ENCODE assay signal across 8 cellular contexts in genomic region chr2:196259507-196260481, GRCh38.
A peak's percentile ranks its signal among the peaks of the same experiment; 100 is the strongest.
DNase-seq lines count a peak whose midpoint lies in the region; ATAC-seq and TF ChIP-seq lines count a peak whose summit lies in the region.

No MANE protein-coding gene starts in this region.

- TF ChIP-seq CTCF in Caco-2 (IDR thresholded peaks at IDR 0.05; ENCODE audit: insufficient read depth in 1 of 2, low read depth in 1 of 2, low read length in 1 of 2, severe bottlenecking in 1 of 2, unreplicated experiment in 1 of 2) (no peak), OCI-LY7 (conservative IDR thresholded peaks at IDR 0.05; ENCODE audit: low read length) (no peak), mucosa of descending colon (IDR thresholded peaks at IDR 0.05) (no peak)

- H3K4me1 Mint-ChIP-seq in Caco-2 (ENCODE audit: low read depth, unreplicated experiment) = peaks cover 17% of the 10 kb centered on the region
- H3K4me1 Mint-ChIP-seq in activated naive CD8-positive, alpha-beta T cell treated with anti-CD3 and anti-CD28 coated beads, Interleukin-2, amount 50 U/mL, for 24 hours = peaks cover 77% of the 10 kb centered on the region

- peak; percentile 82 for ATAC-seq in activated naive CD8-positive, alpha-beta T cell treated with anti-CD3 and anti-CD28 coated beads, Interleukin-2, amount 50 U/mL, for 24 hours
- ATAC-seq in mucosa of descending colon (peak; percentile 32), GM18502 (IDR thresholded peaks at IDR 0.05; ENCODE audit: poor library complexity, unreplicated experiment) (no peak), GM21381 (IDR thresholded peaks at IDR 0.05; ENCODE audit: unreplicated experiment) (no peak), GM21825 (IDR thresholded peaks at IDR 0.05; ENCODE audit: unreplicated experiment) (no peak)

- H3K9me3 ChIP-seq in Caco-2 = peaks cover 11% of the 10 kb centered on the region; the same call in 1 of the 2 replicates
- H3K9me3 ChIP-seq in OCI-LY7 (ENCODE audit: low read length) = no peaks in the 10 kb centered on the region
- H3K9me3 ChIP-seq in mucosa of descending colon = no peaks in the 10 kb centered on the region

- BruUV-seq in Caco-2 (replicated peaks; lab: Mats Ljungman, UMichigan) (no TSS peak), OCI-LY7 (replicated peaks; lab: Mats Ljungman, UMichigan) (no TSS peak)

- intact Hi-C loops in Caco-2 (cut with micrococcal nuclease; ENCODE audit: unreplicated experiment) = loop anchor here (1.0 kb wide), 5 partner anchors 16 to 88 kb away; partner anchors contain the start of gene STK17B
- intact Hi-C loops in OCI-LY7 (cut with micrococcal nuclease; ENCODE audit: unreplicated experiment) = no loop called here
- intact Hi-C loops in mucosa of descending colon (cut with DNase I, micrococcal nuclease) = no loop called here

- H3K9me2 ChIP-seq in OCI-LY7 (ENCODE audit: insufficient read depth, low read length) = no peaks in the 10 kb centered on the region

- CTCF ChIA-PET in Caco-2 (lab: Charles Lee) (interaction anchor here (1.0 to 2.1 kb wide), 6 partner anchors 15 to 182 kb away, joined by 3 to 10 read pairs (median 6); partner anchors contain the start of gene STK17B), OCI-LY7 (lab: Charles Lee; ENCODE audit: unreplicated experiment) (interaction anchor here (1.4 to 1.5 kb wide), 2 partner anchors 11 to 16 kb away, joined by 3 to 8 read pairs; no protein-coding TSS in a partner anchor)

- peak overlapping the region; percentile 28 for H3K4me2 ChIP-seq in OCI-LY7 (ENCODE audit: low read length)

- peaks cover 31% of the 10 kb centered on the region for H3K4me1 ChIP-seq in Caco-2
- peaks cover 47% of the 10 kb centered on the region for H3K4me1 ChIP-seq in OCI-LY7 (ENCODE audit: insufficient read depth, low read length, poor library complexity, severe bottlenecking)
- H3K4me1 ChIP-seq in mucosa of descending colon (ENCODE audit: low read depth) = no peaks in the 10 kb centered on the region

- H3K4me3 ChIP-seq in Caco-2 (ENCODE audit: low read depth, low read length) (peak overlapping the region; percentile 36), OCI-LY7 (ENCODE audit: low read depth, low read length, poor library complexity, severe bottlenecking) (no peak overlapping the region), mucosa of descending colon (no peak overlapping the region)

- no peaks in the 10 kb centered on the region for H4K20me1 ChIP-seq in OCI-LY7 (ENCODE audit: insufficient read depth, low read length)

- no peak overlapping the region for H3K27ac ChIP-seq in OCI-LY7 (ENCODE audit: low read depth, low read length, poor library complexity, severe bottlenecking)

- peak overlapping the region; percentile 90 for H3K27ac Mint-ChIP-seq in Caco-2 (ENCODE audit: unreplicated experiment)
- H3K27ac Mint-ChIP-seq in activated naive CD8-positive, alpha-beta T cell treated with anti-CD3 and anti-CD28 coated beads, Interleukin-2, amount 50 U/mL, for 24 hours = peak overlapping the region; percentile 98

- no peaks in the 10 kb centered on the region for H3K27me3 ChIP-seq in Caco-2 (replicated peaks; ENCODE audit: control insufficient read depth, insufficient read depth, low read length)

- peak overlapping the region; percentile 51 for H2AFZ ChIP-seq in OCI-LY7 (ENCODE audit: low read length)

- no peaks in the 10 kb centered on the region for H3K79me2 ChIP-seq in OCI-LY7 (ENCODE audit: insufficient read depth, low read depth, low read length)

- H3K36me3 ChIP-seq in Caco-2 (ENCODE audit: control insufficient read depth, insufficient read depth, low read length) = no peaks in the 10 kb centered on the region; the same call in 1 of the 2 replicates
- H3K36me3 ChIP-seq in OCI-LY7 (ENCODE audit: insufficient read depth, low read length) = no peaks in the 10 kb centered on the region
- H3K36me3 ChIP-seq in mucosa of descending colon (ENCODE audit: low read depth) = no peaks in the 10 kb centered on the region

- H3K9me3 Mint-ChIP-seq in Caco-2 (ENCODE audit: unreplicated experiment) = no peaks in the 10 kb centered on the region
- peaks cover 6% of the 10 kb centered on the region for H3K9me3 Mint-ChIP-seq in activated naive CD8-positive, alpha-beta T cell treated with anti-CD3 and anti-CD28 coated beads, Interleukin-2, amount 50 U/mL, for 24 hours

- POLR2A ChIA-PET in Caco-2 (lab: Charles Lee) (interaction anchor here (0.5 to 2.0 kb wide), 8 partner anchors 14 to 1240 kb away, joined by 3 to 14 read pairs (median 4); partner anchors contain the start of genes HSPD1, HSPE1, SF3B1 and STK17B), OCI-LY7 (lab: Charles Lee) (interaction anchor here (0.5 to 5.8 kb wide), 15 partner anchors 9 to 343 kb away, joined by 3 to 74 read pairs (median 7); no protein-coding TSS in a partner anchor)

- H3K4me3 Mint-ChIP-seq in Caco-2 (ENCODE audit: unreplicated experiment) = peak overlapping the region; percentile 90
- H3K4me3 Mint-ChIP-seq in activated naive CD8-positive, alpha-beta T cell treated with anti-CD3 and anti-CD28 coated beads, Interleukin-2, amount 50 U/mL, for 24 hours = peak overlapping the region; percentile 85

- peak; percentile 88 to 91 for DNase-seq in Caco-2
- DNase-seq in OCI-LY7 (ENCODE audit: low spot score) = no peak
- DNase-seq in activated naive CD8-positive, alpha-beta T cell treated with anti-CD3 and anti-CD28 coated beads, Interleukin-2, amount 50 U/mL, for 24 hours = peak; percentile 53
- no peak for DNase-seq in mucosa of descending colon
- DNase-seq in mucosa of gallbladder (ENCODE audit: low spot score) = no peak

- H3K27me3 Mint-ChIP-seq in Caco-2 (ENCODE audit: insufficient read depth, unreplicated experiment) = no peaks in the 10 kb centered on the region
- no peaks in the 10 kb centered on the region for H3K27me3 Mint-ChIP-seq in activated naive CD8-positive, alpha-beta T cell treated with anti-CD3 and anti-CD28 coated beads, Interleukin-2, amount 50 U/mL, for 24 hours

- H3K36me3 Mint-ChIP-seq in Caco-2 (ENCODE audit: insufficient read depth, unreplicated experiment) = peaks cover 33% of the 10 kb centered on the region
- peaks cover 15% of the 10 kb centered on the region for H3K36me3 Mint-ChIP-seq in activated naive CD8-positive, alpha-beta T cell treated with anti-CD3 and anti-CD28 coated beads, Interleukin-2, amount 50 U/mL, for 24 hours (ENCODE audit: low read depth)

Comparison
In these comparisons a context has a peak if more than half of its experiments do, and no peak if none do; other contexts are left out.
1. DNase-seq: peak in Caco-2 (2 of 2) and activated naive CD8-positive, alpha-beta T cell treated with anti-CD3 and anti-CD28 coated beads, Interleukin-2, amount 50 U/mL, for 24 hours (single experiment); none in OCI-LY7 (single experiment), mucosa of descending colon (0 of 3) and mucosa of gallbladder (single experiment).
2. ATAC-seq: peak in activated naive CD8-positive, alpha-beta T cell treated with anti-CD3 and anti-CD28 coated beads, Interleukin-2, amount 50 U/mL, for 24 hours (single experiment) and mucosa of descending colon (single experiment); none in GM18502 (single experiment), GM21381 (single experiment) and GM21825 (single experiment).